13 cellular contexts compared by ENCODE assay signal in genomic region chrX:36160056-36160455, GRCh38.
"Had no signal": no experiment of that assay in that cellular context is flagged by ENCODE, and none has a peak within 500 bp of the region (broad histone marks: within the 10 kb centered on the region; RNA-seq: fewer than 3 reads in every experiment).

No MANE protein-coding gene starts in this region.

- DNase-seq: activated CD4-positive, alpha-beta T cell treated with anti-CD3 and anti-CD28 coated beads for 36 hours; activated CD4-positive, alpha-beta T cell treated with anti-CD3 and anti-CD28 coated beads, Interleukin-2, amount 50 U/mL, for 48 hours; activated CD8-positive, alpha-beta memory T cell treated with anti-CD3 and anti-CD28 coated beads, Interleukin-2, amount 10 ng/mL, durations not matched to agents 7 days and 5 days; activated naive CD4-positive, alpha-beta T cell treated with anti-CD3 and anti-CD28 coated beads, Interleukin-2, amount 10 ng/mL, durations not matched to agents 7 days and 5 days; activated naive CD8-positive, alpha-beta T cell treated with anti-CD3 and anti-CD28 coated beads, Interleukin-2, amount 50 U/mL, for 24 hours; activated T-cell treated with anti-CD3 and anti-CD28 coated beads, Interleukin-2, amount 50 U/mL, for 1 hour; aorta; gastrocnemius medialis; head of caudate nucleus; left lung; psoas muscle; right cardiac atrium had no signal

- ATAC-seq: activated CD4-positive, alpha-beta T cell treated with anti-CD3 and anti-CD28 coated beads for 36 hours; activated CD8-positive, alpha-beta memory T cell treated with anti-CD3 and anti-CD28 coated beads, Interleukin-2, amount 10 ng/mL, durations not matched to agents 7 days and 5 days; activated naive CD8-positive, alpha-beta T cell treated with anti-CD3 and anti-CD28 coated beads, Interleukin-2, amount 50 U/mL, for 24 hours; gastrocnemius medialis; left lung; psoas muscle; right cardiac atrium; WTC11 had no signal
